In the genomic region with DNA sequence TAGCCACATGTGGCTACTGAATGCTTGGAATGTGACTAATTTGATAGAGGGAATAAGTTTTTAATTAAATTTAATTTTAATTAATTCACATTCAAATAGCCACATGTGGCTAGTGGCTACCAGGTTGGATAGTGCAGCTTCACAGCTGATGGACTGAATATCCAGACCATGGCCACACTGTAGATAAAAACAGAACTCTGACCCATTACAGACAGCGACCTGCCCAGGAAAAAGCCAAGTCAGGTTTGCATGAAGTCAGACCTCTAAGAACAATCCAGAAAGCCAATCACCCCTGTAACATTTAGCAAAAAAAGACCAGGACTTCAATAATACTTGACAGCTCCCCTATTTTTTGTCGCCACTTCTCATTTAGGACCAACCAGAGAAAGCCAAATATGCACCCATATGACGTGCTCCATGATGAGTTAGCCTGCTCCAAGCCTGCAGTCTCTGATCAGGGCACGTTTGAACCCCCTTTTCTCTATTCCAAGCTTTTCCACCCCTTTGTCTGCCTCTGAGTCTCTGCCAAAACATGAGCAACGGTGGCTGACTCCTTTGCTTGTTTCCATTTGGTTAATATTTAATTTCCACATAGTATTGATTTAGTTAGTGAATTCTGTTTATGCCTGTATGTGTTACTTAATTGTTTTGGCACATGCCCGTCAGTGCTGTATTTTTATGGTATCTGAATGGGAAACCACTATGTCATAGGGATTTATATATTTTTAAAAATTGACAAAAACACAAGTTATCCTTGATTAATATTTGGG, we compare ENCODE assay signal across 1 cellular context.
TF ChIP-seq lines count a peak whose summit lies in the region.

No MANE protein-coding gene starts in this region.

TF ChIP-seq in A549, 52 proteins besides CTCF, POLR2A, EP300 and RAD21 (continued from another document):
- TF ChIP-seq, protein P1, sequence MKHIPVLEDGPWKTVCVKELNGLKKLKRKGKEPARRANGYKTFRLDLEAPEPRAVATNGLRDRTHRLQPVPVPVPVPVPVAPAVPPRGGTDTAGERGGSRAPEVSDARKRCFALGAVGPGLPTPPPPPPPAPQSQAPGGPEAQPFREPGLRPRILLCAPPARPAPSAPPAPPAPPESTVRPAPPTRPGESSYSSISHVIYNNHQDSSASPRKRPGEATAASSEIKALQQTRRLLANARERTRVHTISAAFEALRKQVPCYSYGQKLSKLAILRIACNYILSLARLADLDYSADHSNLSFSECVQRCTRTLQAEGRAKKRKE (CRISPR knock-in tag; IDR thresholded peaks at IDR 0.05; ENCODE audit: low read depth): no peak
- TF ChIP-seq HMGXB4 (CRISPR knock-in tag; IDR thresholded peaks at IDR 0.05; ENCODE audit: borderline replicate concordance): no peak
